1 cellular context compared by ENCODE assay signal in genomic region chr16:22400899-22401298, GRCh38.
TF ChIP-seq lines count a peak whose summit lies in the region.

No MANE protein-coding gene starts in this region.

TF ChIP-seq in HepG2, 621 proteins besides CTCF, POLR2A, EP300 and RAD21:
- TF ChIP-seq, protein P1, sequence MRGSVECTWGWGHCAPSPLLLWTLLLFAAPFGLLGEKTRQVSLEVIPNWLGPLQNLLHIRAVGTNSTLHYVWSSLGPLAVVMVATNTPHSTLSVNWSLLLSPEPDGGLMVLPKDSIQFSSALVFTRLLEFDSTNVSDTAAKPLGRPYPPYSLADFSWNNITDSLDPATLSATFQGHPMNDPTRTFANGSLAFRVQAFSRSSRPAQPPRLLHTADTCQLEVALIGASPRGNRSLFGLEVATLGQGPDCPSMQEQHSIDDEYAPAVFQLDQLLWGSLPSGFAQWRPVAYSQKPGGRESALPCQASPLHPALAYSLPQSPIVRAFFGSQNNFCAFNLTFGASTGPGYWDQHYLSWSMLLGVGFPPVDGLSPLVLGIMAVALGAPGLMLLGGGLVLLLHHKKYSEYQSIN (CRISPR knock-in tag; IDR thresholded peaks at IDR 0.05; ENCODE audit: borderline replicate concordance), result no peak
- TF ChIP-seq ZNF263 (CRISPR knock-in tag; IDR thresholded peaks at IDR 0.05) (no peak), MEIS1 (CRISPR knock-in tag; IDR thresholded peaks at IDR 0.05; ENCODE audit: borderline replicate concordance) (no peak), KDM6A (CRISPR knock-in tag; IDR thresholded peaks at IDR 0.05; ENCODE audit: low read depth) (no peak), PBX3 (CRISPR knock-in tag; IDR thresholded peaks at IDR 0.05; ENCODE audit: borderline replicate concordance) (no peak), ZBTB7B (CRISPR knock-in tag; IDR thresholded peaks at IDR 0.05) (no peak), NFE2L1 (CRISPR knock-in tag; IDR thresholded peaks at IDR 0.05; ENCODE audit: borderline replicate concordance) (no peak), ZNF335 (CRISPR knock-in tag; IDR thresholded peaks at IDR 0.05) (no peak), ETV6 (CRISPR knock-in tag; conservative IDR thresholded peaks at IDR 0.05) (no peak), ZNF558 (CRISPR knock-in tag; IDR thresholded peaks at IDR 0.05; ENCODE audit: borderline replicate concordance) (no peak), ZNF24 (IDR thresholded peaks at IDR 0.05) (no peak), IRF2 (CRISPR knock-in tag; IDR thresholded peaks at IDR 0.05) (no peak), ZFP36 (IDR thresholded peaks at IDR 0.05; ENCODE audit: borderline replicate concordance, low read depth, low read length, partially characterized antibody) (no peak)
- TF ChIP-seq, protein P2, sequence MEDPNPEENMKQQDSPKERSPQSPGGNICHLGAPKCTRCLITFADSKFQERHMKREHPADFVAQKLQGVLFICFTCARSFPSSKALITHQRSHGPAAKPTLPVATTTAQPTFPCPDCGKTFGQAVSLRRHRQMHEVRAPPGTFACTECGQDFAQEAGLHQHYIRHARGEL (CRISPR knock-in tag; IDR thresholded peaks at IDR 0.05), result no peak
- TF ChIP-seq, protein P3, sequence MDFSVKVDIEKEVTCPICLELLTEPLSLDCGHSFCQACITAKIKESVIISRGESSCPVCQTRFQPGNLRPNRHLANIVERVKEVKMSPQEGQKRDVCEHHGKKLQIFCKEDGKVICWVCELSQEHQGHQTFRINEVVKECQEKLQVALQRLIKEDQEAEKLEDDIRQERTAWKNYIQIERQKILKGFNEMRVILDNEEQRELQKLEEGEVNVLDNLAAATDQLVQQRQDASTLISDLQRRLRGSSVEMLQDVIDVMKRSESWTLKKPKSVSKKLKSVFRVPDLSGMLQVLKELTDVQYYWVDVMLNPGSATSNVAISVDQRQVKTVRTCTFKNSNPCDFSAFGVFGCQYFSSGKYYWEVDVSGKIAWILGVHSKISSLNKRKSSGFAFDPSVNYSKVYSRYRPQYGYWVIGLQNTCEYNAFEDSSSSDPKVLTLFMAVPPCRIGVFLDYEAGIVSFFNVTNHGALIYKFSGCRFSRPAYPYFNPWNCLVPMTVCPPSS (IDR thresholded peaks at IDR 0.05), result no peak
